Comparison of ENCODE assay signal across 21 cellular contexts in the genomic region with DNA sequence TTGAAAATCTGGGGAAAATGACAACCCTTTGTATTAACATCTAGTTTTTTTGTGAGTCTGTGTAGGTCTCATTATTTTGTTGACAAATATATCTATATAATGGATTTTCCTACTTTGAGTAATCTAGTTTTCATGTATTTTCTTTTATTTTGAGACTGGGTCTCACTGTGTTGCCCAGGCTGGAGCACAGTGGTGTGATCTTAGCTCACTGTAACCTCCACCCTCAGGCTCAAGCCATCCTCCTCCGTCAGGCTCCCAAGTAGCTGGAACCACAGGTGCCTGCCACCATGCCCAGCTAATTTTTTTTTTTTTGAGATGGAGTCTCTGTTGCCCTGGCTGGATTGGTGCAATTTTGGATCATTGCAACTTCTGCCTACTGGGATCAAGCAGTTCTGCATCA.
"Had no signal": no experiment of that assay in that cellular context is flagged by ENCODE, and none has a peak within 500 bp of the region (broad histone marks: within the 10 kb centered on the region; RNA-seq: fewer than 3 reads in every experiment).

No MANE protein-coding gene starts in this region.

- FAIRE-seq: HTR-8/SVneo had no signal

- H3K9me3 ChIP-seq: SK-N-SH had no signal

- H3K4me2 ChIP-seq: SK-N-SH had no signal

- H3K27me3 Mint-ChIP-seq: T-cell had no signal

- H3K27ac Mint-ChIP-seq: T-cell had no signal

- DNase-seq: KBM-7, MV-4-11, NCI-H1048, NCI-H1105, NCI-H1417, NCI-H1436 treated with DMSO at 0.1 percent for 48 hours, NCI-H1694, NCI-H187 treated with DMSO at 0.1 percent for 48 hours, NCI-H2029 treated with DMSO at 0.1 percent for 48 hours, NCI-H2227 treated with DMSO at 0.1 percent for 48 hours, NCI-H524 treated with DMSO at 0.1 percent for 48 hours, NCI-H69, NCI-H774, PC-3, SHP77, SK-N-SH, SW 1271, T-cell had no signal

- H3K9ac ChIP-seq: SK-N-SH had no signal

- H3K27ac ChIP-seq: HL-60, RWPE1 had no signal
